Comparison of ENCODE assay signal across 23 cellular contexts in the genomic region with DNA sequence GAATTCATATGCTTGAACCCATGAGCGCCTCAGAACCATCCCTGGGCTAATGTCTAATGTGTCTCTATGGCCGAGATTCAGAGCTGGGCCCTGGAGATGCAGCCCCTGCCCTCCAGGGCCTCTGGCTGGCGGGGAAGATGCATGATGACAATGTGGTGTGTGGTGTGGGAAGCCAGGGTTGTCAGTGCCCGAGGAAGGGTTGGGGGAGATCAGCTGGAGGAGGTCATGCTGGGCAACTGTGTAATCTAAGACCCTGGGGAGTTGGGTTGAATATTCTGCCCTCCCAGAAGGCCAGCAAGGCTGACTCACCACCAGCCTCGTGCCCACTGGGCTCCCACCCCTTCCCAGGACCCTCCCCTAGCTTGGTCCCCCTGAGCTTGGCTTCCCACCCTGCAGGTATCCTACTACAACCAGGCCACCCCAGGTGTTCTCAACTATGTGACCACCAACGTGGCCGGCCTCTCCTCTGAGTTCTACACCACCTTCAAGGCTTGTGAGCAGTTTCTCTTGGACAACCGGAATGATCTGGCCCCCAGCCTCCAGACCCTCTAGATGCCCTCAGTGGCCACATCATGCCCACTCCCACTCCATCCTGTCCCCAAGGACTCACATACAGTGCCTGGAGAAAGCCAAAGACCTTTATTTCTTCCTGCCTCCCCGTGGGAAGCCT. TPM values are rescaled to one million over a fixed set of nuclear protein-coding genes. Genes with fewer than 3 reads are reported as not detected.
DNase-seq lines count a peak whose midpoint lies in the region; ATAC-seq, FAIRE-seq and TF ChIP-seq lines count a peak whose summit lies in the region.
"Had no signal": no experiment of that assay in that cellular context is flagged by ENCODE, and none has a peak within 500 bp of the region (broad histone marks: within the 10 kb centered on the region; RNA-seq: fewer than 3 reads in every experiment).

No MANE protein-coding gene starts in this region.

- no peaks in the 10 kb centered on the region for H3K79me1 ChIP-seq in H1 (ENCODE audit: low read depth, low read length)

- no peak for TF ChIP-seq POLR2A in H1 (IDR thresholded peaks at IDR 0.05; ENCODE audit: control extremely low read depth in 1 of 2, low read depth in 2 of 2, low read length in 2 of 2)

- no peaks in the 10 kb centered on the region for H3K36me3 ChIP-seq in H1 (ENCODE audit: control insufficient read depth in 2 of 4, insufficient read depth in 4 of 4, low read length in 3 of 4)

- H3K23ac ChIP-seq in H1 (ENCODE audit: insufficient read length) = no peak overlapping the region

- CTCF ChIA-PET in H1 (lab: Charles Lee; ENCODE audit: partially characterized antibody) = interaction anchor here (0.6 to 1.5 kb wide), 3 partner anchors 18 to 140 kb away, joined by 3 to 4 read pairs (median 4); no protein-coding TSS in a partner anchor

- no peaks in the 10 kb centered on the region for H3K4me1 Mint-ChIP-seq in neural crest cell

- peaks cover 0 to 2% of the 10 kb centered on the region in 2 experiments for H4K20me1 ChIP-seq in H1 (replicated peaks in 1 of 2; ENCODE audit: control insufficient read depth in 1 of 2, insufficient read depth in 2 of 2, low read length in 2 of 2)

- H3K9me3 Mint-ChIP-seq in neural crest cell = no peaks in the 10 kb centered on the region
- H3K9me3 Mint-ChIP-seq: CD8-positive, alpha-beta memory T cell; GM23338 had no signal

- no peak overlapping the region for H3K14ac ChIP-seq in H1 (ENCODE audit: insufficient read length)

- peak overlapping the region; percentile 50 for H3K27ac Mint-ChIP-seq in neural crest cell (ENCODE audit: unreplicated experiment)
- H3K27ac Mint-ChIP-seq: GM23338 had no signal

- no peak overlapping the region for H4K8ac ChIP-seq in H1 (ENCODE audit: extremely low read depth, insufficient read depth, low read length)

- no peak for TF ChIP-seq CTCF in H1 (IDR thresholded peaks at IDR 0.05; ENCODE audit: control extremely low read depth in 1 of 3, insufficient read depth in 1 of 3, low read depth in 1 of 3, low read length in 3 of 3)
- TF ChIP-seq CTCF in neural crest cell (conservative IDR thresholded peaks at IDR 0.05) = no peak

- no peak overlapping the region for H2BK5ac ChIP-seq in H1 (ENCODE audit: low read depth, low read length)

- no peak overlapping the region for H2BK120ac ChIP-seq in H1 (replicated peaks; ENCODE audit: low read depth, low read length)

- no peak overlapping the region for H3K4me2 ChIP-seq in H1 (ENCODE audit: insufficient read depth in 1 of 2, low read depth in 2 of 2, low read length in 2 of 2)
- H3K4me2 ChIP-seq: A549, GM23338, KMS-11 had no signal

- intact Hi-C loops in Right ventricle myocardium superior (cut with DNase I) = no loop called here

- no peak overlapping the region for H2BK12ac ChIP-seq in H1 (ENCODE audit: low read depth, low read length)

- no peak overlapping the region for H3K9ac ChIP-seq in H1 (replicated peaks in 1 of 4; ENCODE audit: extremely low read depth in 1 of 4, low read depth in 3 of 4, low read length in 3 of 4)
- H3K9ac ChIP-seq: KMS-11 had no signal

- H2AFZ ChIP-seq in H1 (ENCODE audit: low read length) = no peak overlapping the region
- H2AFZ ChIP-seq: GM23338 had no signal

- H2BK15ac ChIP-seq in H1 (ENCODE audit: low read length) = no peak overlapping the region

- FAIRE-seq in H1 (lab: Jason Lieb, UNC) (no peak), RCC 7860 (lab: Jason Lieb, UNC) (no peak)
- FAIRE-seq: A549, D721Med, GM12892, GM18507 had no signal

- no peaks in the 10 kb centered on the region for H3K27me3 Mint-ChIP-seq in neural crest cell (ENCODE audit: low read depth)

- H3K4me3 Mint-ChIP-seq in neural crest cell = no peak overlapping the region
- H3K4me3 Mint-ChIP-seq: CD8-positive, alpha-beta memory T cell; GM23338 had no signal

- no peak for TF ChIP-seq EP300 in H1 (IDR thresholded peaks at IDR 0.05; ENCODE audit: borderline replicate concordance in 1 of 2, low read depth in 2 of 2, low read length in 2 of 2)

- no peak for TF ChIP-seq RAD21 in H1 (IDR thresholded peaks at IDR 0.05 in 1 of 2, conservative IDR thresholded peaks at IDR 0.05 in 1 of 2; ENCODE audit: low read depth in 2 of 2, low read length in 2 of 2)

- H3K36me3 Mint-ChIP-seq in neural crest cell (ENCODE audit: low read depth) = no peaks in the 10 kb centered on the region
- H3K36me3 Mint-ChIP-seq: CD8-positive, alpha-beta memory T cell had no signal

- H3K18ac ChIP-seq in H1 (ENCODE audit: extremely low read depth, low read length) = no peak overlapping the region

- no peaks in the 10 kb centered on the region for H3K79me2 ChIP-seq in H1 (ENCODE audit: control insufficient read depth in 1 of 2, insufficient read depth in 2 of 2, low read length in 2 of 2)

- H3K4me1 ChIP-seq in H1 (replicated peaks in 1 of 4; ENCODE audit: control insufficient read depth in 3 of 4, insufficient read depth in 4 of 4, low read length in 3 of 4) = peaks cover 5 to 16% (median 10%) of the 10 kb centered on the region in 4 experiments
- H3K4me1 ChIP-seq: A549 had no signal

- DNase-seq in D341Med (ENCODE audit: low spot score) = peak; percentile 3
- DNase-seq in H1 (ENCODE audit: low read depth in 1 of 2, low spot score in 2 of 2) = no peak
- no peak for DNase-seq in neural crest cell (ENCODE audit: low read depth, low spot score)
- DNase-seq in substantia nigra (lab: John Stamatoyannopoulos, UW) = no peak
- DNase-seq in Right ventricle myocardium superior = no peak
- no peak for DNase-seq in NCI-H1694 treated with DMSO at 0.1 percent for 48 hours (lab: John Stamatoyannopoulos, UW)
- no peak for DNase-seq in RCC 7860 (ENCODE audit: low spot score)
- DNase-seq: CD8-positive, alpha-beta memory T cell; DMS79; NCI-H1417 treated with DMSO at 0.1 percent for 48 hours; NCI-H1930; NCI-H226; NCI-H524 had no signal

- H4K5ac ChIP-seq in H1 (ENCODE audit: insufficient read length, low read depth, low read length) = no peak overlapping the region

- H3K27me3 ChIP-seq in H1 (replicated peaks in 1 of 4; ENCODE audit: control insufficient read depth in 3 of 4, extremely low read depth in 1 of 4, insufficient read depth in 3 of 4, low read length in 3 of 4) = no peaks in the 10 kb centered on the region

- H3K27ac ChIP-seq in H1 (ENCODE audit: low read depth, low read length) = no peak overlapping the region; the same call in 1 of the 2 replicates
- peak overlapping the region; percentile 58 for H3K27ac ChIP-seq in substantia nigra (ENCODE audit: low read depth, low read length, poor library complexity, severe bottlenecking)
- H3K27ac ChIP-seq: A549, HL-60, KMS-11, RWPE1 had no signal

- no peak overlapping the region for H2BK20ac ChIP-seq in H1 (ENCODE audit: low read length)

- H3K9me3 ChIP-seq in H1 (ENCODE audit: insufficient read depth in 2 of 2, low read depth in 1 of 2, low read length in 1 of 2) = no peaks in the 10 kb centered on the region
- H3K9me3 ChIP-seq: A549 had no signal

- H3K4me3 ChIP-seq in H1 (ENCODE audit: extremely low read depth in 1 of 4, insufficient read depth in 2 of 4, low read depth in 3 of 4, low read length in 4 of 4) = no peak overlapping the region
- H3K4me3 ChIP-seq: A549, GM23338 had no signal

- ATAC-seq in Right ventricle myocardium superior (ENCODE audit: poor library complexity) = no peak
- ATAC-seq: A549 had no signal

- no peak overlapping the region for H3K4ac ChIP-seq in H1 (replicated peaks; ENCODE audit: insufficient read length, low read depth, low read length)

- POLR2A ChIA-PET in H1 (lab: Charles Lee; ENCODE audit: partially characterized antibody) = interaction anchor here (1.7 kb wide), 1 partner anchor 11 kb away, joined by 5 read pairs; no protein-coding TSS in a partner anchor

- no peak overlapping the region for H3K56ac ChIP-seq in H1 (replicated peaks; ENCODE audit: insufficient read length, low read depth, low read length)

- H2AK5ac ChIP-seq in H1 (ENCODE audit: low read depth, low read length) = no peak overlapping the region

- peak overlapping the region; percentile 22 for H4K91ac ChIP-seq in H1 (replicated peaks; ENCODE audit: insufficient read length, low read length)

- WGBS in H1 (ENCODE audit: extremely low coverage in 1 of 2, insufficient coverage in 1 of 2, insufficient read length in 1 of 2, insufficient replicate concordance in 2 of 2, low coverage in 1 of 2, low lambda C conversion rate in 2 of 2, missing lambda C conversion rate in 1 of 2), 2 experiments = 93% methylated on average over 8 of the region's 9 CpGs; no CpG with 5 or more reads in 1 of the 2 experiments

- no peaks in the 10 kb centered on the region for H3K23me2 ChIP-seq in H1 (ENCODE audit: low read depth, low read length)

TF ChIP-seq in H1, 55 proteins besides CTCF, POLR2A, EP300 and RAD21 (continues in another document):
- TF ChIP-seq YY1 (IDR thresholded peaks at IDR 0.05; ENCODE audit: low read depth, low read length) (no peak), HDAC6 (IDR thresholded peaks at IDR 0.05; ENCODE audit: low read depth, low read length) (no peak), NRF1 (IDR thresholded peaks at IDR 0.05; ENCODE audit: low read depth, low read length) (no peak), TEAD4 (IDR thresholded peaks at IDR 0.05; ENCODE audit: low read depth, low read length) (no peak), JUN (IDR thresholded peaks at IDR 0.05; ENCODE audit: low read depth, low read length) (no peak)

RNA-seq across cellular contexts. Expression of a gene that starts 14.6 kb away (rescaled TPM):
- not detected in 2 replicates for total RNA-seq in H1 (2021; fragmentation: NEBNext Ultra II Directional; extraction: Animal tissue kit (Norgen Biotek cat#: 25700))
- polyA plus RNA-seq in H1 (2011; rRNA removed) = 0.08 TPM in 1 of 2 replicates, not detected in the other
- polyA plus RNA-seq in H1 (2011; cell fraction: cytosol; rRNA removed) = 0.08 TPM
- polyA plus RNA-seq in H1 (2011; cell fraction: nucleus; rRNA removed) = 0.07 TPM
- not detected in 4 replicates for polyA plus RNA-seq in H1 (2012, experiment 1 of 2)
- not detected for polyA plus RNA-seq in H1 (2012, experiment 2 of 2)
- 0.08 TPM for polyA plus RNA-seq in H1 (2013, experiment 1 of 2)
- 0.06 TPM for polyA plus RNA-seq in H1 (2013, experiment 2 of 2)
- not detected in 2 replicates for polyA minus RNA-seq in H1 (2011; rRNA and poly(A)+ RNA removed)
- not detected for polyA minus RNA-seq in H1 (2011; cell fraction: cytosol; rRNA and poly(A)+ RNA removed)
- polyA minus RNA-seq in H1 (2011; cell fraction: nucleus; rRNA and poly(A)+ RNA removed) = not detected
- total RNA-seq in neural crest cell (not detected in 2 replicates), Right ventricle myocardium superior (2.1 TPM)
- total RNA-seq: CD8-positive, alpha-beta memory T cell; HT1080 had no signal
- polyA plus RNA-seq: A549; BJ; CD8-positive, alpha-beta memory T cell; GM23338 had no signal

RNA-seq across cellular contexts. Expression of a gene that starts 32.9 kb away (rescaled TPM):
- total RNA-seq in H1 (2021; fragmentation: NEBNext Ultra II Directional; extraction: Animal tissue kit (Norgen Biotek cat#: 25700)) = 0.07 TPM in 1 of 2 replicates, not detected in the other
- 0.20 and 0.27 TPM in 2 replicates for polyA plus RNA-seq in H1 (2011; rRNA removed)
- 0.19 TPM for polyA plus RNA-seq in H1 (2011; cell fraction: cytosol; rRNA removed)
- 0.96 TPM for polyA plus RNA-seq in H1 (2011; cell fraction: nucleus; rRNA removed)
- 0.15 to 0.48 TPM (median 0.28 TPM) in 3 of 4 replicates, not detected in the other for polyA plus RNA-seq in H1 (2012, experiment 1 of 2)
- not detected for polyA plus RNA-seq in H1 (2012, experiment 2 of 2)
- polyA plus RNA-seq in H1 (2013, experiment 1 of 2) = 0.08 TPM
- 0.04 TPM for polyA plus RNA-seq in H1 (2013, experiment 2 of 2)
- 0.51 and 0.66 TPM in 2 replicates for polyA minus RNA-seq in H1 (2011; rRNA and poly(A)+ RNA removed)
- polyA minus RNA-seq in H1 (2011; cell fraction: cytosol; rRNA and poly(A)+ RNA removed) = not detected
- polyA minus RNA-seq in H1 (2011; cell fraction: nucleus; rRNA and poly(A)+ RNA removed) = 1.9 TPM
- total RNA-seq in neural crest cell = 0.57 TPM in 1 of 2 replicates, not detected in the other
- total RNA-seq in Right ventricle myocardium superior = 4.5 TPM
- total RNA-seq: CD8-positive, alpha-beta memory T cell; HT1080 had no signal
- polyA plus RNA-seq: A549; CD8-positive, alpha-beta memory T cell; GM23338 had no signal
